ENCODE assay signal across 14 cellular contexts in genomic region chr7:108263364-108263951, GRCh38.
DNase-seq lines count a peak whose midpoint lies in the region; ATAC-seq lines count a peak whose summit lies in the region.
"Had no signal": no experiment of that assay in that cellular context is flagged by ENCODE, and none has a peak within 500 bp of the region (broad histone marks: within the 10 kb centered on the region; RNA-seq: fewer than 3 reads in every experiment).

No MANE protein-coding gene starts in this region.

- H3K9me3 ChIP-seq in SJCRH30 (replicated peaks) = peaks cover 4% of the 10 kb centered on the region; the same call in 1 of the 2 replicates
- H3K9me3 ChIP-seq: prostate gland had no signal

- no peaks in the 10 kb centered on the region for H3K36me3 ChIP-seq in SJCRH30
- H3K36me3 ChIP-seq: prostate gland had no signal

- H3K27me3 ChIP-seq in SJCRH30 = no peaks in the 10 kb centered on the region

- no peak overlapping the region for H3K4me3 ChIP-seq in SJCRH30
- H3K4me3 ChIP-seq: prostate gland had no signal

- no peak overlapping the region for H3K27ac ChIP-seq in SJCRH30
- H3K27ac ChIP-seq: HL-60, prostate gland had no signal

- ATAC-seq in left ventricle myocardium superior (peak; percentile 68), Right ventricle myocardium superior (ENCODE audit: poor library complexity) (no peak)
- ATAC-seq: HCT116 had no signal

- intact Hi-C loops in left ventricle myocardium superior (cut with micrococcal nuclease) (no loop called here), Right ventricle myocardium superior (cut with DNase I) (no loop called here)

- H3K4me1 ChIP-seq in SJCRH30 = peaks cover 4% of the 10 kb centered on the region; the same call in 1 of the 2 replicates
- H3K4me1 ChIP-seq: prostate gland had no signal

- DNase-seq in left ventricle myocardium superior (no peak), Right ventricle myocardium superior (no peak), NCI-H2029 (lab: John Stamatoyannopoulos, UW) (peak; percentile 97), SJCRH30 (peak; percentile 54 to 67), UCSD-AML1 (lab: John Stamatoyannopoulos, UW; ENCODE audit: unreplicated experiment) (no peak), NK-92 (lab: John Stamatoyannopoulos, UW; ENCODE audit: unreplicated experiment) (no peak), GOT3 (lab: John Stamatoyannopoulos, UW) (no peak), GM03348 (ENCODE audit: low spot score) (no peak)
- DNase-seq: activated CD4-positive, CD25-positive, alpha-beta regulatory T cell treated with anti-CD3 and anti-CD28 coated beads, Interleukin-2, amount 50 U/mL, for 72 hours; activated T-cell treated with anti-CD3 and anti-CD28 coated beads, Interleukin-2, amount 50 U/mL, for 48 hours; GDM1 had no signal

Comparison
In these comparisons a context has a peak if more than half of its experiments do, and no peak if none do; other contexts are left out.
1. DNase-seq: peak in NCI-H2029 (single experiment) and SJCRH30 (2 of 2); none in left ventricle myocardium superior (single experiment), Right ventricle myocardium superior (single experiment), UCSD-AML1 (single experiment), NK-92 (single experiment), GOT3 (single experiment) and GM03348 (single experiment).